Comparison of ENCODE assay signal across 11 cellular contexts in the genomic region with DNA sequence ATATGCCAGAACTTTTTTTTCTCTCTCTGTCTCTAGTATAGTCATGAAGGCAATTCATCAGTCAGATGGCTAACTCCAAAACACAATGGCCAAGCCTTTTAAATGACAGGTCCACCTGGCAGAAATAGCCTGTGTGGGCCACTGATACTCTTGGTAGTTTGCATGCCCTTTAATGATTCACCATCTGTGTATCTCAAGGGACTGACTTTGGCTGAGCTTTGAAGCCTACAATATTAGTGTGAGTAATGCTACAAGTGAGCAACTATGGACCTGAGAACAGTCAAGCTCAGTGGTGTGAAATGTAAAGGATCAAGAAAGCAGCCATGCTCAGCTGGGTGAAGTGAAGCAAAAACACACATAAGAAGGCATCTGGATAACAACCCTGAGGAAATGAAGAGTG.
DNase-seq lines count a peak whose midpoint lies in the region; ATAC-seq and TF ChIP-seq lines count a peak whose summit lies in the region.
"Had no signal": no experiment of that assay in that cellular context is flagged by ENCODE, and none has a peak within 500 bp of the region (broad histone marks: within the 10 kb centered on the region; RNA-seq: fewer than 3 reads in every experiment).

No MANE protein-coding gene starts in this region.

- POLR2A ChIA-PET in AG04449 (lab: Yijun Ruan, JAX) = no interaction called here

- ATAC-seq in HG03342 (IDR thresholded peaks at IDR 0.05; ENCODE audit: unreplicated experiment) = peak; percentile 79
- ATAC-seq in GM21528 (IDR thresholded peaks at IDR 0.05; ENCODE audit: low FRiP score, unreplicated experiment) = no peak
- ATAC-seq in Right ventricle myocardium inferior = no peak
- ATAC-seq: natural killer cell had no signal

- DNase-seq in AG04449 (ENCODE audit: low read depth, low spot score) (peak; percentile 9), astrocyte of the hippocampus (ENCODE audit: low read depth, low spot score) (peak; percentile 71), kidney epithelial cell (ENCODE audit: low read depth) (peak; percentile 95), Right ventricle myocardium inferior (ENCODE audit: missing footprints) (no peak), NCI-H187 (lab: John Stamatoyannopoulos, UW) (no peak), NCI-H2196 treated with DMSO at 0.1 percent for 48 hours (lab: John Stamatoyannopoulos, UW; ENCODE audit: unreplicated experiment) (no peak)
- DNase-seq: natural killer cell; NCI-H1092 treated with DMSO at 0.1 percent for 48 hours; NK-92 treated with Interleukin-12 subunit alpha and Interleukin-12 subunit beta, amount 100 ng/mL, for 24 hours had no signal

- intact Hi-C loops in Right ventricle myocardium inferior (cut with DNase I) = no loop called here

- no peaks in the 10 kb centered on the region for H3K36me3 ChIP-seq in kidney epithelial cell (ENCODE audit: control insufficient read depth, insufficient read depth, low read length)

- TF ChIP-seq CTCF in AG04449 (IDR thresholded peaks at IDR 0.05; ENCODE audit: insufficient read depth, low read length, missing control alignments) = no peak
- no peak for TF ChIP-seq CTCF in kidney epithelial cell (IDR thresholded peaks at IDR 0.05; ENCODE audit: insufficient read depth, low read length, poor library complexity, severe bottlenecking)

- CTCF ChIA-PET in AG04449 (lab: Yijun Ruan, JAX) = no interaction called here

- H3K27me3 ChIP-seq in kidney epithelial cell (ENCODE audit: control insufficient read depth, insufficient read depth, low read length) = no peaks in the 10 kb centered on the region

- H3K4me3 ChIP-seq in AG04449 (ENCODE audit: low read depth, low read length) (no peak overlapping the region), kidney epithelial cell (ENCODE audit: low read depth, low read length) (no peak overlapping the region)

Comparison
In these comparisons a context has a peak if more than half of its experiments do, and no peak if none do; other contexts are left out.
1. DNase-seq: peak in AG04449 (single experiment), astrocyte of the hippocampus (single experiment) and kidney epithelial cell (single experiment); none in Right ventricle myocardium inferior (single experiment), NCI-H187 (0 of 2) and NCI-H2196 treated with DMSO at 0.1 percent for 48 hours (single experiment).